ENCODE assay signal across 8 cellular contexts in genomic region chr12:124518051-124518932, GRCh38. TPM values are rescaled to one million over a fixed set of nuclear protein-coding genes. Genes with fewer than 3 reads are reported as not detected.
A peak's percentile ranks its signal among the peaks of the same experiment; 100 is the strongest.
DNase-seq lines count a peak whose midpoint lies in the region; TF ChIP-seq lines count a peak whose summit lies in the region.

No MANE protein-coding gene starts in this region.

- peak overlapping the region; percentile 65 for H3K4me3 ChIP-seq in astrocyte of the spinal cord (ENCODE audit: low read depth, low read length)
- H3K4me3 ChIP-seq in right atrium auricular region, result peak overlapping the region; percentile 33 to 60
- peak overlapping the region; percentile 60 for H3K4me3 ChIP-seq in rectal smooth muscle tissue (ENCODE audit: low read length)

- H3K36me3 ChIP-seq in right atrium auricular region (no peaks in the 10 kb centered on the region), rectal smooth muscle tissue (ENCODE audit: control insufficient read depth, insufficient read depth, low read length) (peaks cover 5% of the 10 kb centered on the region)

- in situ Hi-C loops in astrocyte of the spinal cord (cut with HindIII; ENCODE audit: low sequenced_read_pairs), result no loop called here

- TF ChIP-seq CTCF in astrocyte of the spinal cord (IDR thresholded peaks at IDR 0.05; ENCODE audit: low read depth, low read length) (no peak), right atrium auricular region (IDR thresholded peaks at IDR 0.05) (no peak)

- H3K9ac ChIP-seq in rectal smooth muscle tissue (ENCODE audit: low read length), result peak overlapping the region; percentile 46

- H3K27me3 ChIP-seq in right atrium auricular region, result no peaks in the 10 kb centered on the region
- no peaks in the 10 kb centered on the region for H3K27me3 ChIP-seq in rectal smooth muscle tissue (ENCODE audit: control insufficient read depth, insufficient read depth, low read length)

- DNase-seq in GM04503 (ENCODE audit: low read depth) (peak; percentile 98), NCI-H2227 (lab: John Stamatoyannopoulos, UW; ENCODE audit: unreplicated experiment) (peak; percentile 97), astrocyte of the spinal cord (ENCODE audit: low read depth, low spot score) (peak; percentile 100), right atrium auricular region (ENCODE audit: low spot score) (peak; percentile 100), HUDEP-2 (lab: John Stamatoyannopoulos, UW; ENCODE audit: unreplicated experiment in 76 of 76) (no peak), GDM1 (lab: John Stamatoyannopoulos, UW) (no peak), T-helper 1 cell (no peak)

- no peaks in the 10 kb centered on the region for H3K9me3 ChIP-seq in right atrium auricular region

- H3K27ac ChIP-seq in right atrium auricular region (peak overlapping the region; percentile 95 to 97), rectal smooth muscle tissue (ENCODE audit: low read depth, low read length) (peak overlapping the region; percentile 98)

- H3K4me1 ChIP-seq in right atrium auricular region (peaks cover 6 to 92% of the 10 kb centered on the region in 2 donors), rectal smooth muscle tissue (ENCODE audit: control insufficient read depth, insufficient read depth, low read length) (peaks cover 58% of the 10 kb centered on the region)

RNA-seq across cellular contexts. Expression of gene NCOR2, which starts 49.1 kb away (rescaled TPM):
- 100 to 1,000 TPM in 1 of 2 donors, 10 to 100 TPM in 1; 62.9 to 104 TPM for total RNA-seq in right atrium auricular region

Comparison
In these comparisons a context has a peak if more than half of its experiments do, and no peak if none do; other contexts are left out.
1. DNase-seq: peak in GM04503 (single experiment), NCI-H2227 (single experiment), astrocyte of the spinal cord (single experiment) and right atrium auricular region (single experiment); none in HUDEP-2 (0 of 76), GDM1 (single experiment) and T-helper 1 cell (0 of 5).
2. Peak in every context shown above with its lines, with median percentiles within 50 percentile points of each other: H3K4me3 ChIP-seq.